Comparison of ENCODE assay signal across 1 cellular context in the genomic region with DNA sequence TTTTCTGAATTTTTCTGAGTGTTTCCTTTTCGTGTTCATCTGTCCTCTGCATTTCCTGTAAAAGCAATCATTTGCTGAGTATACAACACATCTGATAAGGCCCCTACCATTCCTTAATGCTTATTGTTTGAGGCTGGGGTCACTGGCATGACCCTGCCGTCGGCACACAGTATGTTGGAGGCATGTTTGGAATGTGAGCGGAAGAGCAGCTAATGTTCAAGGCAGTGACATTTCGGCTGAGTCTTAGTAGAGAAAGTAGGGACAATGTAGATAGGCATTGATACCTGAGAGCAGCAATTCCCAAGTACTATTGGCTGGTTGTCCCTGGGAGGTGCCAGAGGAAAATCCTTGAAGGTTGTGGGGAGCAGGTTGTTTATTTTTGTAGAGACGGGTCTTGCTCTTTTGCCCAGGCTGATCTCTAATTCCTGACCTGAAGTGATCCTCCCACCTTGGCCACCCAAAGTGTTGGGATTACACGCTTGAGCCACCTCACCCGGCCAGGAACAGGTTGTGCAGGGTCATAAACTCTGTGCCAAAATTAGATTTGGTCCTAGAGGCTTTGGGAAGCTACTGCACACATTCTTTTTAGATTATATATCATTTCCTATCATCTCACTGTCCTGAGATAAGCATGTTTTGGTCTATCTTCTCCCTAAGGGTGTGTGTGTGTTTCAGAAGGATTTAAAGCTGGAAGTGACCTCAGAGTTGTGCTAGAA.
TF ChIP-seq lines count a peak whose summit lies in the region.

No MANE protein-coding gene starts in this region.

TF ChIP-seq in K562, 482 proteins besides CTCF, POLR2A, EP300 and RAD21 (continued from another document):
- TF ChIP-seq EP400 (IDR thresholded peaks at IDR 0.05) (no peak), C11orf30 (IDR thresholded peaks at IDR 0.05; ENCODE audit: low read depth) (no peak), ZNF695 (CRISPR knock-in tag; IDR thresholded peaks at IDR 0.05) (no peak), CBFA2T3 (IDR thresholded peaks at IDR 0.05) (peak; percentile 47; the same call in 1 of the 2 replicates), HMG20B (CRISPR knock-in tag; IDR thresholded peaks at IDR 0.05) (no peak), MEIS2 (IDR thresholded peaks at IDR 0.05; ENCODE audit: partially characterized antibody) (peak; percentile 43), ZBTB1 (CRISPR knock-in tag; IDR thresholded peaks at IDR 0.05; ENCODE audit: borderline replicate concordance, low read depth) (no peak), ZNF175 (CRISPR knock-in tag; IDR thresholded peaks at IDR 0.05; ENCODE audit: low read depth) (no peak), MEF2A (IDR thresholded peaks at IDR 0.05; ENCODE audit: control insufficient read depth, low read depth, low read length) (peak; percentile 82), NR2C2 (CRISPR knock-in tag; IDR thresholded peaks at IDR 0.05) (no peak), NR2C2 (tag; IDR thresholded peaks at IDR 0.05) (no peak), ZNF584 (CRISPR knock-in tag; IDR thresholded peaks at IDR 0.05; ENCODE audit: low read depth) (no peak), ZNF217 (CRISPR knock-in tag; IDR thresholded peaks at IDR 0.05) (no peak), RUNX1 (IDR thresholded peaks at IDR 0.05; ENCODE audit: low read depth) (no peak), ZNF121 (CRISPR knock-in tag; conservative IDR thresholded peaks at IDR 0.05) (no peak), GABPB1 (CRISPR knock-in tag; IDR thresholded peaks at IDR 0.05) (no peak), MYC (IDR thresholded peaks at IDR 0.05; ENCODE audit: low read depth, low read length) (no peak), MYC (CRISPR knock-in tag; IDR thresholded peaks at IDR 0.05; ENCODE audit: borderline replicate concordance, low read depth) (no peak), IRF9 (tag; IDR thresholded peaks at IDR 0.05) (no peak), ZNF717 (CRISPR knock-in tag; IDR thresholded peaks at IDR 0.05) (no peak), RBM25 (IDR thresholded peaks at IDR 0.05; ENCODE audit: low read depth, low read length, severe bottlenecking) (no peak), ZSCAN29 (IDR thresholded peaks at IDR 0.05) (no peak), SNRNP70 (optimal IDR thresholded peaks at IDR 0.05; ENCODE audit: low read depth, low read length) (no peak), PTTG1 (tag; IDR thresholded peaks at IDR 0.05; ENCODE audit: low read depth) (no peak), ZNF12 (CRISPR knock-in tag; IDR thresholded peaks at IDR 0.05) (no peak), SUPT5H (IDR thresholded peaks at IDR 0.05) (no peak), IRF2 (CRISPR knock-in tag; IDR thresholded peaks at IDR 0.05) (no peak), TEAD4 (IDR thresholded peaks at IDR 0.05; ENCODE audit: low read length) (peak; percentile 53; the same call in 1 of the 2 replicates), TEAD4 (CRISPR knock-in tag; IDR thresholded peaks at IDR 0.05; ENCODE audit: borderline replicate concordance) (no peak), KAT7 (CRISPR knock-in tag; IDR thresholded peaks at IDR 0.05; ENCODE audit: borderline replicate concordance) (no peak), HCFC1 (IDR thresholded peaks at IDR 0.05; ENCODE audit: low read depth, low read length) (no peak), ZNF766 (CRISPR knock-in tag; conservative IDR thresholded peaks at IDR 0.05) (no peak), MEF2D (tag; conservative IDR thresholded peaks at IDR 0.05; ENCODE audit: low read depth) (peak; percentile 83), BCL6 (CRISPR knock-in tag; IDR thresholded peaks at IDR 0.05) (no peak), ZNF507 (tag; conservative IDR thresholded peaks at IDR 0.05) (no peak), DIDO1 (tag; IDR thresholded peaks at IDR 0.05; ENCODE audit: low read depth) (no peak), SIN3B (IDR thresholded peaks at IDR 0.05; ENCODE audit: low read depth) (no peak), DPF2 (IDR thresholded peaks at IDR 0.05) (peak; percentile 33; the same call in 1 of the 2 replicates), ZNF561 (CRISPR knock-in tag; conservative IDR thresholded peaks at IDR 0.05) (no peak), PHF8 (IDR thresholded peaks at IDR 0.05; ENCODE audit: borderline replicate concordance, low read length) (no peak)
- TF ChIP-seq, protein P1, sequence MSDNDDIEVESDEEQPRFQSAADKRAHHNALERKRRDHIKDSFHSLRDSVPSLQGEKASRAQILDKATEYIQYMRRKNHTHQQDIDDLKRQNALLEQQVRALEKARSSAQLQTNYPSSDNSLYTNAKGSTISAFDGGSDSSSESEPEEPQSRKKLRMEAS (CRISPR knock-in tag; IDR thresholded peaks at IDR 0.05): no peak
- TF ChIP-seq, protein P2, sequence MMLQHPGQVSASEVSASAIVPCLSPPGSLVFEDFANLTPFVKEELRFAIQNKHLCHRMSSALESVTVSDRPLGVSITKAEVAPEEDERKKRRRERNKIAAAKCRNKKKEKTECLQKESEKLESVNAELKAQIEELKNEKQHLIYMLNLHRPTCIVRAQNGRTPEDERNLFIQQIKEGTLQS (IDR thresholded peaks at IDR 0.05): no peak
- TF ChIP-seq, protein P2 (CRISPR knock-in tag; conservative IDR thresholded peaks at IDR 0.05): no peak
- TF ChIP-seq, protein P3, sequence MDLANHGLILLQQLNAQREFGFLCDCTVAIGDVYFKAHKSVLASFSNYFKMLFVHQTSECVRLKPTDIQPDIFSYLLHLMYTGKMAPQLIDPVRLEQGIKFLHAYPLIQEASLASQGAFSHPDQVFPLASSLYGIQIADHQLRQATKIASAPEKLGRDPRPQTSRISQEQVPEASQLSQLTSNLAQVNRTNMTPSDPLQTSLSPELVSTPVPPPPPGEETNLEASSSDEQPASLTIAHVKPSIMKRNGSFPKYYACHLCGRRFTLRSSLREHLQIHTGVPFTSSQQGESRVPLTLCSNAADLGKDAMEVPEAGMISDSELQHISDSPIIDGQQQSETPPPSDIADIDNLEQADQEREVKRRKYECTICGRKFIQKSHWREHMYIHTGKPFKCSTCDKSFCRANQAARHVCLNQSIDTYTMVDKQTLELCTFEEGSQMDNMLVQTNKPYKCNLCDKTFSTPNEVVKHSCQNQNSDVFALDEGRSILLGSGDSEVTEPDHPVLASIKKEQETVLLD (IDR thresholded peaks at IDR 0.05): no peak
- TF ChIP-seq, protein P4, sequence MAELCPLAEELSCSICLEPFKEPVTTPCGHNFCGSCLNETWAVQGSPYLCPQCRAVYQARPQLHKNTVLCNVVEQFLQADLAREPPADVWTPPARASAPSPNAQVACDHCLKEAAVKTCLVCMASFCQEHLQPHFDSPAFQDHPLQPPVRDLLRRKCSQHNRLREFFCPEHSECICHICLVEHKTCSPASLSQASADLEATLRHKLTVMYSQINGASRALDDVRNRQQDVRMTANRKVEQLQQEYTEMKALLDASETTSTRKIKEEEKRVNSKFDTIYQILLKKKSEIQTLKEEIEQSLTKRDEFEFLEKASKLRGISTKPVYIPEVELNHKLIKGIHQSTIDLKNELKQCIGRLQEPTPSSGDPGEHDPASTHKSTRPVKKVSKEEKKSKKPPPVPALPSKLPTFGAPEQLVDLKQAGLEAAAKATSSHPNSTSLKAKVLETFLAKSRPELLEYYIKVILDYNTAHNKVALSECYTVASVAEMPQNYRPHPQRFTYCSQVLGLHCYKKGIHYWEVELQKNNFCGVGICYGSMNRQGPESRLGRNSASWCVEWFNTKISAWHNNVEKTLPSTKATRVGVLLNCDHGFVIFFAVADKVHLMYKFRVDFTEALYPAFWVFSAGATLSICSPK (IDR thresholded peaks at IDR 0.05; ENCODE audit: borderline replicate concordance): no peak
- TF ChIP-seq, protein P5, sequence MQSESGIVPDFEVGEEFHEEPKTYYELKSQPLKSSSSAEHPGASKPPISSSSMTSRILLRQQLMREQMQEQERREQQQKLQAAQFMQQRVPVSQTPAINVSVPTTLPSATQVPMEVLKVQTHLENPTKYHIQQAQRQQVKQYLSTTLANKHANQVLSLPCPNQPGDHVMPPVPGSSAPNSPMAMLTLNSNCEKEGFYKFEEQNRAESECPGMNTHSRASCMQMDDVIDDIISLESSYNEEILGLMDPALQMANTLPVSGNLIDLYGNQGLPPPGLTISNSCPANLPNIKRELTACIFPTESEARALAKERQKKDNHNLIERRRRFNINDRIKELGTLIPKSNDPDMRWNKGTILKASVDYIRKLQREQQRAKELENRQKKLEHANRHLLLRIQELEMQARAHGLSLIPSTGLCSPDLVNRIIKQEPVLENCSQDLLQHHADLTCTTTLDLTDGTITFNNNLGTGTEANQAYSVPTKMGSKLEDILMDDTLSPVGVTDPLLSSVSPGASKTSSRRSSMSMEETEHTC (IDR thresholded peaks at IDR 0.05): no peak
TF ChIP-seq in K562: peak in this region for 7.
